1 cellular context compared by ENCODE assay signal in the genomic region with DNA sequence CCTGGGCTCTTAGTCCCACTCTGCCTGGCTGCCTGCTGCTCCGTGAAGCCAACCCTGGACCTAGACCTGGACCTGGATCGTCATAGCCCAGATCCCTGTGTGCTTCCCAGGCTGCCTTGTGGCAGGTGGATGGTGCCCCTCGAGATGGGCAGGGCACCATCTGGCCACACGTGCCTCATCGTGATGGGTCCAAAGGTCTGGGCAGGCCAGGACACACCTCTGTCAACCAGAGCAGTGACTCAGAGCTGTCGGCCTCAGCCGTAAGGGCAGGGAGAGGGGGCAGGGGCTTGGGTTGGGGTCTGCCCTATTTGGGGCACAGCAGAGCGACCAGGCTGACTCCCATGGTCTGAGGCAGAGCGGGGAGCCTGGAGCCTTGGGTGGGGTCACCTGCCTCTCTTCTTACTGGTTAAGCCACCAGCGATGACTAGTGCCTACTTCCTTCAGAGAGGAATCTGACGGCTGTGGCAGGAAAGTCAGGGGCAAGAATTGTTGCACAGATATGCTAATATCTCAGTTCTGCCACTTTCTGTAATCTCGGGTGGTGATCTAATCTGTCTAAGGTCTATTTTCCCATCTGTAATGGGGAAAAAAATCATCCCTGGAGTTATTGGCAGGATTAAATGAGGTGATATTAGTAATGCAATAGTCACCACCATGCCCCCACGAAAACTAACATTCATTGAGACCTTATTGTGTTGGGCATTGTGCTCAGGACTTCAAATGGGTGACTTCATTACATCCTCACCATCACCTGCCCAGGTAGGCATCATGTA.
A peak's percentile ranks its signal among the peaks of the same experiment; 100 is the strongest.
TF ChIP-seq lines count a peak whose summit lies in the region.

No MANE protein-coding gene starts in this region.

TF ChIP-seq in HepG2, 621 proteins besides CTCF, POLR2A, EP300 and RAD21 (continued from another document and continues in another):
- TF ChIP-seq, protein P1, sequence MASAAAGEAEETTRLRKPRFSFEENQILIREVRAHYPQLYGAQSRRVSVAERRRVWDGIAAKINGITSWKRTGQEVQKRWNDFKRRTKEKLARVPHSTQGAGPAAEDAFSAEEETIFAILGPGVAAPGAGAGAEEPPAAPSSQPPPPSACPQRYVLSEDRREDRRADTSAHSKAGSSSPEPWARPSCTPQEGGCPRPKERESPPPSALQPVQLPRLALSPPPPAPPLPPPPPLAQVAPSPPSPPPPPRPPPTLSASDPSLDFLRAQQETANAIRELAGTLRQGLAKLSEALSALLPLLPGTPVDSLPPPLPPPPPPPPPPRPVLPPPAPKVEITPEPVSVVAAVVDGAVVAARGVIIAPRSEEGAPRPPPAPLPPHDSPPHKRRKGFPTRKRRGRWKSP (CRISPR knock-in tag; IDR thresholded peaks at IDR 0.05): 0 out of 2 replicates have a peak, but pooled peaks have one; percentile 45
- TF ChIP-seq DR1 (CRISPR knock-in tag; IDR thresholded peaks at IDR 0.05): no peak
- no peak for TF ChIP-seq NFE2L1 (CRISPR knock-in tag; IDR thresholded peaks at IDR 0.05; ENCODE audit: borderline replicate concordance)
- TF ChIP-seq U2AF2 (IDR thresholded peaks at IDR 0.05; ENCODE audit: low read depth, low read length): no peak
- TF ChIP-seq ZNF549 (CRISPR knock-in tag; IDR thresholded peaks at IDR 0.05): no peak
- TF ChIP-seq, protein P2, sequence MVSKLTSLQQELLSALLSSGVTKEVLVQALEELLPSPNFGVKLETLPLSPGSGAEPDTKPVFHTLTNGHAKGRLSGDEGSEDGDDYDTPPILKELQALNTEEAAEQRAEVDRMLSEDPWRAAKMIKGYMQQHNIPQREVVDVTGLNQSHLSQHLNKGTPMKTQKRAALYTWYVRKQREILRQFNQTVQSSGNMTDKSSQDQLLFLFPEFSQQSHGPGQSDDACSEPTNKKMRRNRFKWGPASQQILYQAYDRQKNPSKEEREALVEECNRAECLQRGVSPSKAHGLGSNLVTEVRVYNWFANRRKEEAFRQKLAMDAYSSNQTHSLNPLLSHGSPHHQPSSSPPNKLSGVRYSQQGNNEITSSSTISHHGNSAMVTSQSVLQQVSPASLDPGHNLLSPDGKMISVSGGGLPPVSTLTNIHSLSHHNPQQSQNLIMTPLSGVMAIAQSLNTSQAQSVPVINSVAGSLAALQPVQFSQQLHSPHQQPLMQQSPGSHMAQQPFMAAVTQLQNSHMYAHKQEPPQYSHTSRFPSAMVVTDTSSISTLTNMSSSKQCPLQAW (CRISPR knock-in tag; IDR thresholded peaks at IDR 0.05): no peak
- peak; percentile 68; the same call in 1 of the 2 replicates for TF ChIP-seq ZNF782 (CRISPR knock-in tag; IDR thresholded peaks at IDR 0.05; ENCODE audit: borderline replicate concordance)
- TF ChIP-seq, protein P3, sequence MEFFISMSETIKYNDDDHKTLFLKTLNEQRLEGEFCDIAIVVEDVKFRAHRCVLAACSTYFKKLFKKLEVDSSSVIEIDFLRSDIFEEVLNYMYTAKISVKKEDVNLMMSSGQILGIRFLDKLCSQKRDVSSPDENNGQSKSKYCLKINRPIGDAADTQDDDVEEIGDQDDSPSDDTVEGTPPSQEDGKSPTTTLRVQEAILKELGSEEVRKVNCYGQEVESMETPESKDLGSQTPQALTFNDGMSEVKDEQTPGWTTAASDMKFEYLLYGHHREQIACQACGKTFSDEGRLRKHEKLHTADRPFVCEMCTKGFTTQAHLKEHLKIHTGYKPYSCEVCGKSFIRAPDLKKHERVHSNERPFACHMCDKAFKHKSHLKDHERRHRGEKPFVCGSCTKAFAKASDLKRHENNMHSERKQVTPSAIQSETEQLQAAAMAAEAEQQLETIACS (CRISPR knock-in tag; IDR thresholded peaks at IDR 0.05): no peak
- no peak for TF ChIP-seq ZNF83 (CRISPR knock-in tag; IDR thresholded peaks at IDR 0.05; ENCODE audit: borderline replicate concordance)
- TF ChIP-seq FIP1L1 (IDR thresholded peaks at IDR 0.05; ENCODE audit: borderline replicate concordance, insufficient read depth, low read depth, low read length): no peak
- TF ChIP-seq, protein P4, sequence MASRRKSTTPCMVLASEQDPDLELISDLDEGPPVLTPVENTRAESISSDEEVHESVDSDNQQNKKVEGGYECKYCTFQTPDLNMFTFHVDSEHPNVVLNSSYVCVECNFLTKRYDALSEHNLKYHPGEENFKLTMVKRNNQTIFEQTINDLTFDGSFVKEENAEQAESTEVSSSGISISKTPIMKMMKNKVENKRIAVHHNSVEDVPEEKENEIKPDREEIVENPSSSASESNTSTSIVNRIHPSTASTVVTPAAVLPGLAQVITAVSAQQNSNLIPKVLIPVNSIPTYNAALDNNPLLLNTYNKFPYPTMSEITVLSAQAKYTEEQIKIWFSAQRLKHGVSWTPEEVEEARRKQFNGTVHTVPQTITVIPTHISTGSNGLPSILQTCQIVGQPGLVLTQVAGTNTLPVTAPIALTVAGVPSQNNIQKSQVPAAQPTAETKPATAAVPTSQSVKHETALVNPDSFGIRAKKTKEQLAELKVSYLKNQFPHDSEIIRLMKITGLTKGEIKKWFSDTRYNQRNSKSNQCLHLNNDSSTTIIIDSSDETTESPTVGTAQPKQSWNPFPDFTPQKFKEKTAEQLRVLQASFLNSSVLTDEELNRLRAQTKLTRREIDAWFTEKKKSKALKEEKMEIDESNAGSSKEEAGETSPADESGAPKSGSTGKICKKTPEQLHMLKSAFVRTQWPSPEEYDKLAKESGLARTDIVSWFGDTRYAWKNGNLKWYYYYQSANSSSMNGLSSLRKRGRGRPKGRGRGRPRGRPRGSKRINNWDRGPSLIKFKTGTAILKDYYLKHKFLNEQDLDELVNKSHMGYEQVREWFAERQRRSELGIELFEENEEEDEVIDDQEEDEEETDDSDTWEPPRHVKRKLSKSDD (CRISPR knock-in tag; IDR thresholded peaks at IDR 0.05; ENCODE audit: low read depth): no peak
- no peak for TF ChIP-seq GATAD1 (CRISPR knock-in tag; IDR thresholded peaks at IDR 0.05)
- no peak for TF ChIP-seq PHF21A (CRISPR knock-in tag; IDR thresholded peaks at IDR 0.05)
- TF ChIP-seq SP4 (CRISPR knock-in tag; IDR thresholded peaks at IDR 0.05): no peak
- peak; percentile 56 for TF ChIP-seq THAP11 (CRISPR knock-in tag; IDR thresholded peaks at IDR 0.05)
- no peak for TF ChIP-seq SRSF1 (optimal IDR thresholded peaks at IDR 0.05; ENCODE audit: low read depth, low read length)
- TF ChIP-seq ZBTB8A (CRISPR knock-in tag; IDR thresholded peaks at IDR 0.05; ENCODE audit: borderline replicate concordance, low read depth): no peak
- TF ChIP-seq, protein P5, sequence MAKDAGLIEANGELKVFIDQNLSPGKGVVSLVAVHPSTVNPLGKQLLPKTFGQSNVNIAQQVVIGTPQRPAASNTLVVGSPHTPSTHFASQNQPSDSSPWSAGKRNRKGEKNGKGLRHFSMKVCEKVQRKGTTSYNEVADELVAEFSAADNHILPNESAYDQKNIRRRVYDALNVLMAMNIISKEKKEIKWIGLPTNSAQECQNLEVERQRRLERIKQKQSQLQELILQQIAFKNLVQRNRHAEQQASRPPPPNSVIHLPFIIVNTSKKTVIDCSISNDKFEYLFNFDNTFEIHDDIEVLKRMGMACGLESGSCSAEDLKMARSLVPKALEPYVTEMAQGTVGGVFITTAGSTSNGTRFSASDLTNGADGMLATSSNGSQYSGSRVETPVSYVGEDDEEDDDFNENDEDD (CRISPR knock-in tag; IDR thresholded peaks at IDR 0.05; ENCODE audit: borderline replicate concordance): peak; percentile 74; the same call in 1 of the 2 replicates
- TF ChIP-seq ZNF709 (CRISPR knock-in tag; IDR thresholded peaks at IDR 0.05): no peak
- TF ChIP-seq ARNT2 (CRISPR knock-in tag; IDR thresholded peaks at IDR 0.05; ENCODE audit: low read depth): 0 out of 2 replicates have a peak, but pooled peaks have one; percentile 45
- no peak for TF ChIP-seq ZFP90 (CRISPR knock-in tag; IDR thresholded peaks at IDR 0.05; ENCODE audit: borderline replicate concordance)
- no peak for TF ChIP-seq ZNF274 (CRISPR knock-in tag; IDR thresholded peaks at IDR 0.05)
- no peak for TF ChIP-seq ZNF792 (CRISPR knock-in tag; IDR thresholded peaks at IDR 0.05)
- TF ChIP-seq ZSCAN29 (CRISPR knock-in tag; conservative IDR thresholded peaks at IDR 0.05): no peak
- TF ChIP-seq, protein P6, sequence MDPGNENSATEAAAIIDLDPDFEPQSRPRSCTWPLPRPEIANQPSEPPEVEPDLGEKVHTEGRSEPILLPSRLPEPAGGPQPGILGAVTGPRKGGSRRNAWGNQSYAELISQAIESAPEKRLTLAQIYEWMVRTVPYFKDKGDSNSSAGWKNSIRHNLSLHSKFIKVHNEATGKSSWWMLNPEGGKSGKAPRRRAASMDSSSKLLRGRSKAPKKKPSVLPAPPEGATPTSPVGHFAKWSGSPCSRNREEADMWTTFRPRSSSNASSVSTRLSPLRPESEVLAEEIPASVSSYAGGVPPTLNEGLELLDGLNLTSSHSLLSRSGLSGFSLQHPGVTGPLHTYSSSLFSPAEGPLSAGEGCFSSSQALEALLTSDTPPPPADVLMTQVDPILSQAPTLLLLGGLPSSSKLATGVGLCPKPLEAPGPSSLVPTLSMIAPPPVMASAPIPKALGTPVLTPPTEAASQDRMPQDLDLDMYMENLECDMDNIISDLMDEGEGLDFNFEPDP (CRISPR knock-in tag; conservative IDR thresholded peaks at IDR 0.05): no peak
- no peak for TF ChIP-seq ZNF883 (CRISPR knock-in tag; IDR thresholded peaks at IDR 0.05; ENCODE audit: not compliant biosample characterization)
- TF ChIP-seq NFYB (CRISPR knock-in tag; IDR thresholded peaks at IDR 0.05): no peak
- TF ChIP-seq, protein P7, sequence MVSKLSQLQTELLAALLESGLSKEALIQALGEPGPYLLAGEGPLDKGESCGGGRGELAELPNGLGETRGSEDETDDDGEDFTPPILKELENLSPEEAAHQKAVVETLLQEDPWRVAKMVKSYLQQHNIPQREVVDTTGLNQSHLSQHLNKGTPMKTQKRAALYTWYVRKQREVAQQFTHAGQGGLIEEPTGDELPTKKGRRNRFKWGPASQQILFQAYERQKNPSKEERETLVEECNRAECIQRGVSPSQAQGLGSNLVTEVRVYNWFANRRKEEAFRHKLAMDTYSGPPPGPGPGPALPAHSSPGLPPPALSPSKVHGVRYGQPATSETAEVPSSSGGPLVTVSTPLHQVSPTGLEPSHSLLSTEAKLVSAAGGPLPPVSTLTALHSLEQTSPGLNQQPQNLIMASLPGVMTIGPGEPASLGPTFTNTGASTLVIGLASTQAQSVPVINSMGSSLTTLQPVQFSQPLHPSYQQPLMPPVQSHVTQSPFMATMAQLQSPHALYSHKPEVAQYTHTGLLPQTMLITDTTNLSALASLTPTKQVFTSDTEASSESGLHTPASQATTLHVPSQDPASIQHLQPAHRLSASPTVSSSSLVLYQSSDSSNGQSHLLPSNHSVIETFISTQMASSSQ (IDR thresholded peaks at IDR 0.05; ENCODE audit: low read depth): no peak
- TF ChIP-seq, protein P7 (CRISPR knock-in tag; IDR thresholded peaks at IDR 0.05; ENCODE audit: borderline replicate concordance): 0 out of 2 replicates have a peak, but pooled peaks have one; percentile 29
- 0 out of 2 replicates have a peak, but pooled peaks have one; percentile 41 for TF ChIP-seq ZNF225 (CRISPR knock-in tag; IDR thresholded peaks at IDR 0.05)
- TF ChIP-seq CC2D1A (CRISPR knock-in tag; IDR thresholded peaks at IDR 0.05): no peak
- TF ChIP-seq, protein P8, sequence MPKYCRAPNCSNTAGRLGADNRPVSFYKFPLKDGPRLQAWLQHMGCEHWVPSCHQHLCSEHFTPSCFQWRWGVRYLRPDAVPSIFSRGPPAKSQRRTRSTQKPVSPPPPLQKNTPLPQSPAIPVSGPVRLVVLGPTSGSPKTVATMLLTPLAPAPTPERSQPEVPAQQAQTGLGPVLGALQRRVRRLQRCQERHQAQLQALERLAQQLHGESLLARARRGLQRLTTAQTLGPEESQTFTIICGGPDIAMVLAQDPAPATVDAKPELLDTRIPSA (CRISPR knock-in tag; IDR thresholded peaks at IDR 0.05; ENCODE audit: borderline replicate concordance): no peak
- TF ChIP-seq FOXP1 (IDR thresholded peaks at IDR 0.05): no peak
- 0 out of 2 replicates have a peak, but pooled peaks have one; percentile 8 for TF ChIP-seq FOXP1 (CRISPR knock-in tag; IDR thresholded peaks at IDR 0.05)
- TF ChIP-seq MAFG (CRISPR knock-in tag; IDR thresholded peaks at IDR 0.05): no peak
- TF ChIP-seq RBFOX2 (IDR thresholded peaks at IDR 0.05; ENCODE audit: low read depth, low read length): no peak
- peak; percentile 84 for TF ChIP-seq HNF4G (IDR thresholded peaks at IDR 0.05; ENCODE audit: borderline replicate concordance, low read depth, low read length)
- peak; percentile 88; the same call in 1 of the 2 replicates for TF ChIP-seq HNF4G (CRISPR knock-in tag; IDR thresholded peaks at IDR 0.05; ENCODE audit: borderline replicate concordance, low read depth)
- no peak for TF ChIP-seq HES4 (CRISPR knock-in tag; IDR thresholded peaks at IDR 0.05; ENCODE audit: borderline replicate concordance)
- TF ChIP-seq ZBTB7A (CRISPR knock-in tag; IDR thresholded peaks at IDR 0.05): peak; percentile 71; the same call in 1 of the 2 replicates
- TF ChIP-seq ZFP37 (CRISPR knock-in tag; IDR thresholded peaks at IDR 0.05; ENCODE audit: borderline replicate concordance): no peak
- no peak for TF ChIP-seq ZNF607 (CRISPR knock-in tag; IDR thresholded peaks at IDR 0.05; ENCODE audit: borderline replicate concordance)
- TF ChIP-seq ZNF547 (CRISPR knock-in tag; IDR thresholded peaks at IDR 0.05): no peak
- TF ChIP-seq NRL (CRISPR knock-in tag; IDR thresholded peaks at IDR 0.05; ENCODE audit: borderline replicate concordance): 0 out of 2 replicates have a peak, but pooled peaks have one; percentile 47
- no peak for TF ChIP-seq TP53 (CRISPR knock-in tag; conservative IDR thresholded peaks at IDR 0.05)
- TF ChIP-seq HOXD1 (CRISPR knock-in tag; IDR thresholded peaks at IDR 0.05): no peak
- no peak for TF ChIP-seq ZNF556 (CRISPR knock-in tag; IDR thresholded peaks at IDR 0.05; ENCODE audit: borderline replicate concordance)
- TF ChIP-seq, protein P9, sequence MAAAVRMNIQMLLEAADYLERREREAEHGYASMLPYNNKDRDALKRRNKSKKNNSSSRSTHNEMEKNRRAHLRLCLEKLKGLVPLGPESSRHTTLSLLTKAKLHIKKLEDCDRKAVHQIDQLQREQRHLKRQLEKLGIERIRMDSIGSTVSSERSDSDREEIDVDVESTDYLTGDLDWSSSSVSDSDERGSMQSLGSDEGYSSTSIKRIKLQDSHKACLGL (CRISPR knock-in tag; IDR thresholded peaks at IDR 0.05): 0 out of 2 replicates have a peak, but pooled peaks have one; percentile 56
- TF ChIP-seq, protein P10, sequence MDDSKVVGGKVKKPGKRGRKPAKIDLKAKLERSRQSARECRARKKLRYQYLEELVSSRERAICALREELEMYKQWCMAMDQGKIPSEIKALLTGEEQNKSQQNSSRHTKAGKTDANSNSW (CRISPR knock-in tag; IDR thresholded peaks at IDR 0.05; ENCODE audit: borderline replicate concordance): no peak
- TF ChIP-seq IKZF1 (IDR thresholded peaks at IDR 0.05): no peak
- TF ChIP-seq TOPORS (CRISPR knock-in tag; IDR thresholded peaks at IDR 0.05): no peak
- TF ChIP-seq SSRP1 (CRISPR knock-in tag; IDR thresholded peaks at IDR 0.05): no peak
- TF ChIP-seq NKX3-1 (CRISPR knock-in tag; IDR thresholded peaks at IDR 0.05): no peak
